ENCODE assay signal across 8 cellular contexts in the genomic region with DNA sequence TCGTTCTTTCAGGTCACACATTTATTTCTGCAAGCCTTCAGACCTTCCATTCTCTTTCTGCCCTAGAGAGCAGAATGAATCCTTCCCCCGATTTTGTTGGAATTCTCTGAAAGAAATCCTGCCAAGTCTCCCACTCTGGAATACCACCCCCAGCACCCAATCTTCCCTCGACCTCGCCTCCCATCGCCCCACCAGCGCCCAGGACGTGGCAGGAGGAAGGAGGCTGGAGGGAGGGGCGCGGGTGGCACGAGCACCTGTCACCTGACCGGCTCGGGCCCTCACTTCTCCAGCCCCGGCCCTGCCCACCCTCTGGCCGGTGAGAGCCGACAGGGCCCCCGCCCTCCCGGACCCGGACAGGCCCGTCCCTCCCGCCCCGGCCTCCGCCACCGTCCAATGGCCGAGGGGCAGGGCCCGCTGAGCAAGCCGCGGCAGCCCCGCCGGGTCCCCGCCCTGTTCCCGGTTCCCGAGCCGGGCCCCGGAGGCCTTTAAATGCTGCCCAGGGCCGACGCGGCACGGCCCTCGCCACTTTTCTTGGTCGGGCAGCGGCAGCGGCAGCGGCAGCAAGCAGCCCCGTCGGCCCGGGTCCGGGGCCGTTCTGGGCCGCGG. TPM values are rescaled to one million over a fixed set of nuclear protein-coding genes. Genes with fewer than 3 reads are reported as not detected.
DNase-seq lines count a peak whose midpoint lies in the region; ATAC-seq and TF ChIP-seq lines count a peak whose summit lies in the region.

A gene (plus strand): TSS at position 453 of the 606 bp plus-strand sequence. CDS start 384 bp downstream, outside the sequence.

- H3K4me1 Mint-ChIP-seq in Caco-2 (ENCODE audit: low read depth, unreplicated experiment): peaks cover 13% of the 10 kb centered on the region

- POLR2A ChIA-PET in Caco-2 (lab: Charles Lee): interaction anchor here (0.6 to 1.3 kb wide), 5 partner anchors 17 to 200 kb away, joined by 3 to 6 read pairs (median 3); a partner anchor contains a TSS

- peak; percentile 36 for TF ChIP-seq POLR2A in GM19193 (IDR thresholded peaks at IDR 0.05; ENCODE audit: extremely low read depth, insufficient read depth, insufficient read length)
- 0 out of 2 replicates have a peak, but pooled peaks have one; percentile 22 for TF ChIP-seq POLR2A in Raji (IDR thresholded peaks at IDR 0.05; ENCODE audit: insufficient read depth, low read depth, low read length)

- H3K4me3 ChIP-seq in Caco-2 (ENCODE audit: low read depth, low read length) (peak within 1 kb of the TSS; percentile 80), kidney epithelial cell (ENCODE audit: low read depth, low read length) (peak within 1 kb of the TSS; percentile 78)

- peaks cover 11% of the 10 kb centered on the region for H3K4me1 ChIP-seq in Caco-2

- H3K36me3 Mint-ChIP-seq in Caco-2 (ENCODE audit: insufficient read depth, unreplicated experiment): peaks cover 19% of the 10 kb centered on the region

- no peaks in the 10 kb centered on the region for H3K9me3 Mint-ChIP-seq in Caco-2 (ENCODE audit: unreplicated experiment)

- DNase-seq in Caco-2 (peak; percentile 93 to 94), cerebellum (ENCODE audit: low spot score) (peak; percentile 93), kidney epithelial cell (ENCODE audit: low read depth) (peak; percentile 7)
- peak; percentile 0 for DNase-seq in stimulated activated CD8-positive, alpha-beta memory T cell treated with anti-CD3 and anti-CD28 coated beads, Interleukin-4, amount 100 ng/mL, for 24 hours (ENCODE audit: low read depth)
- no peak for DNase-seq in stimulated activated CD4-positive, alpha-beta T cell treated with anti-CD3 and anti-CD28 coated beads, Interleukin-4, amount 100 ng/mL, for 1 hour

- intact Hi-C loops in Caco-2 (cut with micrococcal nuclease; ENCODE audit: unreplicated experiment): loop anchor here (1.0 to 10.0 kb wide), 5 partner anchors 33 to 347 kb away; a partner anchor contains a TSS

- no peaks in the 10 kb centered on the region; the same call in 1 of the 2 replicates for H3K36me3 ChIP-seq in Caco-2 (ENCODE audit: control insufficient read depth, insufficient read depth, low read length)
- no peaks in the 10 kb centered on the region for H3K36me3 ChIP-seq in kidney epithelial cell (ENCODE audit: control insufficient read depth, insufficient read depth, low read length)

- peak within 1 kb of the TSS; percentile 94 for H3K4me3 Mint-ChIP-seq in Caco-2 (ENCODE audit: unreplicated experiment)

- CTCF ChIA-PET in Caco-2 (lab: Charles Lee): interaction anchor here (0.6 to 1.2 kb wide), 3 partner anchors 10 to 17 kb away, joined by 3 to 4 read pairs (median 3); no protein-coding TSS in a partner anchor

- BruUV-seq in Caco-2 (replicated peaks; lab: Mats Ljungman, UMichigan): TSS peak; percentile 7

- TF ChIP-seq CTCF in Caco-2 (IDR thresholded peaks at IDR 0.05; ENCODE audit: insufficient read depth in 1 of 2, low read depth in 1 of 2, low read length in 1 of 2, severe bottlenecking in 1 of 2, unreplicated experiment in 1 of 2) (no peak), kidney epithelial cell (IDR thresholded peaks at IDR 0.05; ENCODE audit: insufficient read depth, low read length, poor library complexity, severe bottlenecking) (no peak)

- ATAC-seq in HG03280 (IDR thresholded peaks at IDR 0.05; ENCODE audit: unreplicated experiment): peak; percentile 63

- H3K27me3 Mint-ChIP-seq in Caco-2 (ENCODE audit: insufficient read depth, unreplicated experiment): no peaks in the 10 kb centered on the region

- H3K27me3 ChIP-seq in Caco-2 (replicated peaks; ENCODE audit: control insufficient read depth, insufficient read depth, low read length) (no peaks in the 10 kb centered on the region), kidney epithelial cell (ENCODE audit: control insufficient read depth, insufficient read depth, low read length) (no peaks in the 10 kb centered on the region)

- H3K27ac Mint-ChIP-seq in Caco-2 (ENCODE audit: unreplicated experiment): peak within 1 kb of the TSS; percentile 98

- H3K9me3 ChIP-seq in Caco-2: no peaks in the 10 kb centered on the region

RNA-seq across cellular contexts. Expression of the gene that starts here (rescaled TPM):
- total RNA-seq in Caco-2 (2022) (36.9 and 37.2 TPM in 2 replicates), cerebellum (24.8 TPM), kidney epithelial cell (9.9 and 15.9 TPM in 2 replicates)
